Comparison of ENCODE assay signal across 14 cellular contexts in the genomic region with DNA sequence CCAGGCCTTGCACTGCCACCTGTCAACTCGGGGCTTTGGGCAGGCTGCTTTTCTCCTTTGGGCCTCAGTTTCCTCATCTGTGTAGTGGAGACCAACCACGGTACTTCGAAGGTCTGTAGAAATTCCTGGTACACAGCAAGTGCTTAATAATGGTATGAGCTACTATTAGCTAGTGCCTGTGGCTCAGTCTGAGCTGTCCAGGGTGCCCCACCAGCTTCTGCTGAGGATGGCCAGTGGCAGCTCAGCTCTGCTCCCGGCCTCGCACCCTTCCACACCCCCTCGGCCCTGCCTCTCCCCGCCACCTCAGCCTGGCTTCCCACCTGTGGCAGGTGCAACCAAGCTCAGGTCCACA. TPM values are rescaled to one million over a fixed set of nuclear protein-coding genes. Genes with fewer than 3 reads are reported as not detected.
DNase-seq lines count a peak whose midpoint lies in the region; ATAC-seq, FAIRE-seq and TF ChIP-seq lines count a peak whose summit lies in the region.
"Had no signal": no experiment of that assay in that cellular context is flagged by ENCODE, and none has a peak within 500 bp of the region (broad histone marks: within the 10 kb centered on the region; RNA-seq: fewer than 3 reads in every experiment).

No MANE protein-coding gene starts in this region.

- no peaks in the 10 kb centered on the region for H3K9me3 Mint-ChIP-seq in memory B cell

- no peak overlapping the region for H3K4me2 ChIP-seq in PC-3 (ENCODE audit: low read length)

- CTCF ChIA-PET in PC-3 (lab: Charles Lee) = no interaction called here

- TF ChIP-seq POLR2A in adrenal gland (IDR thresholded peaks at IDR 0.05) (no peak), stomach (IDR thresholded peaks at IDR 0.05) (no peak)

- POLR2A ChIA-PET in PC-3 (lab: Charles Lee; ENCODE audit: unreplicated experiment) = no interaction called here

- intact Hi-C loops in adrenal gland (cut with DNase I) = no loop called here
- intact Hi-C loops in stomach (cut with DNase I; ENCODE audit: low total_unique reads) = no loop called here
- intact Hi-C loops in PC-3 (cut with micrococcal nuclease) = no loop called here

- 75 to 100% (median 87%) methylated on average over 3 to 7 of the region's 7 CpGs for WGBS in adrenal gland, 4 donors
- WGBS in stomach, 5 donors = 90 to 94% (median 93%) methylated on average over 7 of the region's 7 CpGs

- DNase-seq in HL-60 (ENCODE audit: low read depth in 1 of 2, low spot score in 1 of 2) (no peak), adrenal gland (no peak), memory B cell (ENCODE audit: low spot score in 2 of 2) (no peak), stomach (no peak), PC-3 (no peak), D721Med (ENCODE audit: insufficient read length, low spot score) (no peak), NCI-H128 (lab: John Stamatoyannopoulos, UW; ENCODE audit: unreplicated experiment) (no peak)
- DNase-seq: activated CD8-positive, alpha-beta memory T cell treated with anti-CD3 and anti-CD28 coated beads for 24 hours; activated gamma-delta T cell; brain microvascular endothelial cell; NCI-H2107; stimulated activated naive CD4-positive, alpha-beta T cell treated with Interleukin-2 at 50 U/mL for 16 hours had no signal

- no peaks in the 10 kb centered on the region for H3F3A ChIP-seq in PC-3 (ENCODE audit: low read length, unreplicated experiment)

- H3K36me3 ChIP-seq in adrenal gland (replicated peaks in 1 of 2) = no peaks in the 10 kb centered on the region
- H3K36me3 ChIP-seq in stomach = no peaks in the 10 kb centered on the region
- no peaks in the 10 kb centered on the region for H3K36me3 ChIP-seq in PC-3 (ENCODE audit: low read depth, low read length)
- H3K36me3 ChIP-seq: brain microvascular endothelial cell had no signal

- peak overlapping the region; percentile 76 for H3K4me3 Mint-ChIP-seq in memory B cell

- no peaks in the 10 kb centered on the region for H3K27me3 Mint-ChIP-seq in memory B cell

- ATAC-seq in memory B cell (ENCODE audit: low read depth) (no peak), HG03439 (IDR thresholded peaks at IDR 0.05; ENCODE audit: unreplicated experiment) (no peak), PC-3 (no peak)

- H3K79me2 ChIP-seq in PC-3 (ENCODE audit: low read length) = no peaks in the 10 kb centered on the region

- H3K36me3 Mint-ChIP-seq in memory B cell = peaks cover 14% of the 10 kb centered on the region

- H3K9ac ChIP-seq in PC-3 (ENCODE audit: low read length) = no peak overlapping the region

- H3K9me2 ChIP-seq in PC-3 (replicated peaks; ENCODE audit: low read length) = no peaks in the 10 kb centered on the region

- TF ChIP-seq CTCF in HL-60 (IDR thresholded peaks at IDR 0.05; ENCODE audit: insufficient read depth, low read length) (no peak), adrenal gland (IDR thresholded peaks at IDR 0.05) (no peak), stomach (IDR thresholded peaks at IDR 0.05) (no peak), PC-3 (conservative IDR thresholded peaks at IDR 0.05; ENCODE audit: low read depth, low read length) (no peak), D721Med (IDR thresholded peaks at IDR 0.05; ENCODE audit: insufficient read depth, missing control alignments) (no peak)

- TF ChIP-seq EP300 in stomach (IDR thresholded peaks at IDR 0.05) = no peak

- H3K27me3 ChIP-seq in HL-60 (ENCODE audit: insufficient read depth, poor library complexity, severe bottlenecking) (no peaks in the 10 kb centered on the region), adrenal gland (no peaks in the 10 kb centered on the region), stomach (no peaks in the 10 kb centered on the region), PC-3 (ENCODE audit: low read length) (no peaks in the 10 kb centered on the region)
- H3K27me3 ChIP-seq: brain microvascular endothelial cell had no signal

- peak overlapping the region; percentile 88 for H3K27ac Mint-ChIP-seq in memory B cell

- no peaks in the 10 kb centered on the region for H4K20me1 ChIP-seq in PC-3 (ENCODE audit: low read length)

- H3K4me3 ChIP-seq in HL-60 (replicated peaks; ENCODE audit: insufficient read depth, low read length) = no peak overlapping the region
- no peak overlapping the region for H3K4me3 ChIP-seq in adrenal gland
- H3K4me3 ChIP-seq in stomach = no peak overlapping the region
- no peak overlapping the region for H3K4me3 ChIP-seq in PC-3 (ENCODE audit: low read length)

- H3K9me3 ChIP-seq in adrenal gland (replicated peaks in 1 of 3) (no peaks in the 10 kb centered on the region), stomach (no peaks in the 10 kb centered on the region), PC-3 (ENCODE audit: low read length) (no peaks in the 10 kb centered on the region)

- H2AFZ ChIP-seq in PC-3 (ENCODE audit: low read length) = no peak overlapping the region

- no TSS peak for BruUV-seq in PC-3 (replicated peaks; lab: Mats Ljungman, UMichigan)

- FAIRE-seq in D721Med (lab: Jason Lieb, UNC) = no peak
- FAIRE-seq: G401.6 had no signal

- peaks cover 41% of the 10 kb centered on the region for H3K4me1 Mint-ChIP-seq in memory B cell

- H3K4me1 ChIP-seq in adrenal gland (replicated peaks in 1 of 2) = peaks cover 4% of the 10 kb centered on the region in 2 donors
- peaks cover 0 to 30% (median 2%) of the 10 kb centered on the region in 4 donors for H3K4me1 ChIP-seq in stomach
- H3K4me1 ChIP-seq in PC-3 (ENCODE audit: insufficient read depth, low read length) = 0 out of 2 replicates have a peak, but pooled peaks cover 1% of the 10 kb centered on the region

- H3K27ac ChIP-seq in HL-60 (replicated peaks) (peak overlapping the region; percentile 84), adrenal gland (peak overlapping the region in 4 of 5 donors; percentile 5 to 49 (median 32)), stomach (peak overlapping the region in 3 of 5 donors; percentile 43 to 81 (median 61)), PC-3 (ENCODE audit: low read length) (no peak overlapping the region)
- H3K27ac ChIP-seq: brain microvascular endothelial cell had no signal

RNA-seq across cellular contexts. Expression of gene PLCG2, which starts 26.2 kb away (rescaled TPM):
- total RNA-seq in adrenal gland (10 to 100 TPM in 5 of 8 donors, 1 to 10 TPM in 3; 4.8 to 47.2 (median 10.9) TPM), stomach (10 to 100 TPM in 4 of 5 donors, 1 to 10 TPM in 1; 8.1 to 68.5 (median 14.6) TPM), PC-3 (2014; rRNA removed) (3.5 and 5.9 TPM in 2 replicates)
- polyA plus RNA-seq in adrenal gland (10 to 100 TPM in 1 of 3 donors, 1 to 10 TPM in 2; 5.1 to 47.6 (median 8.3) TPM), stomach (1 to 10 TPM in 2 of 3 donors, under 1 TPM in 1; 0.87 to 4.1 (median 2.0) TPM)
